Comparison of ENCODE assay signal across 8 cellular contexts in the genomic region with DNA sequence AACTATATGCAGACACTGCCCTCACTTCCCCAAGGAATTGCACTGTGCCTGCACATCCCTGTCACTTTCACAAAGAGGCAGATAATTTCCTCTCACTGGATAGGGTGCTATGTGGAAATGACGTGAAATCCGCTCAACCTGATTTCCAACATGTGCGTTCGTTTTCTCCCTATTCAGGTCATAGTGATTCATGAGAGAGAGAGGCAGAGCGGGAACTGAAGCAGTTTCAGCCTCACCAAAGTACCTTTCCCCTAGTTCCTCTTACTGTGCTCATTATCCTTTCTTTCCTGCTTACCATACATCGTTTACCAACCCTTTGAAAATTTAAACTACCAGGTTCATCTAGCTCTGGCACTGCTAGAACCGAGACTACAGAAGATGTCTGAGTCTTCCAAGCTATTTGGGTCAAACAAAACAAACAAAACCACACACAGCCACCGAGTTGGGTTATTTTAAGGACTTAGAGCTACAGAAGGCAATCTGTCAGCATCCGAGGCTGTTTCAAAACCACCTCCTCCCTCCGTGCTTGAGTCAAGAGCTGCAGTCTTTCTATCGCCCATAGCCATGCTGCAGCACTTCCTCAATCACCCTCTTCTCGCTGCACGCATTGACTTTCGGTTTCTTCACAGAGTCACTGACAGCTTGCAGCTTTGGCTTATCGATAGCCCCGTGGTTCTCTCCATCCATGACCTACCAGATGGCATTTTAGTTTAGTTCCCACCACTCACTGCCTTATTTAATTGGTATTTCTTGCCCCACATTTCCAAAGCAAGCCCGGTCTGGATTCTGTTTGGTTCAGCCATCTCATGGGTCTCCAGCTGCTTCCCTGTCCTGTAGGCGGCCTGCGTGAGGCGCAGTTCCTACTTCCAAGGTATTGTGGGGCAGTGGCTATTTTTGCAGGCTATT.
DNase-seq lines count a peak whose midpoint lies in the region; ATAC-seq and TF ChIP-seq lines count a peak whose summit lies in the region.

No MANE protein-coding gene starts in this region.

- H3K4me1 ChIP-seq in liver (ENCODE audit: control insufficient read depth in 4 of 4, insufficient read depth in 4 of 4, low read length in 3 of 4): no peaks in the 10 kb centered on the region

- H2AFZ ChIP-seq in SU-DHL-6 (ENCODE audit: low read depth, low read length, severe bottlenecking): peak overlapping the region; percentile 74

- TF ChIP-seq CTCF in SU-DHL-6 (IDR thresholded peaks at IDR 0.05; ENCODE audit: insufficient read depth, low read length, poor library complexity, severe bottlenecking): no peak
- TF ChIP-seq CTCF in liver (IDR thresholded peaks at IDR 0.05; ENCODE audit: low read depth, low read length, missing input control): no peak

- TF ChIP-seq RAD21 in liver (IDR thresholded peaks at IDR 0.05): no peak

- peak; percentile 99 for ATAC-seq in GM21528 (IDR thresholded peaks at IDR 0.05; ENCODE audit: low FRiP score, unreplicated experiment)
- peak; percentile 95 for ATAC-seq in activated naive CD8-positive, alpha-beta T cell treated with anti-CD3 and anti-CD28 coated beads, Interleukin-2, amount 10 ng/mL, durations not matched to agents 7 days and 5 days (ENCODE audit: low read depth)

- no peak overlapping the region for H3K27ac ChIP-seq in SU-DHL-6 (ENCODE audit: low read depth, low read length)
- H3K27ac ChIP-seq in liver (ENCODE audit: low read depth in 1 of 2, low read length in 2 of 2): no peak overlapping the region

- peak overlapping the region; percentile 73 for H3K4me3 ChIP-seq in Jurkat, Clone E6-1 (ENCODE audit: low read length)
- H3K4me3 ChIP-seq in SU-DHL-6 (ENCODE audit: insufficient read depth, low read length, poor library complexity, severe bottlenecking): peak overlapping the region; percentile 56
- H3K4me3 ChIP-seq in liver (ENCODE audit: low read depth in 1 of 3, low read length in 3 of 3): peak overlapping the region in 2 of 3 donors; percentile 39

- peak overlapping the region; percentile 49 for H3K9ac ChIP-seq in SU-DHL-6 (ENCODE audit: low read length)
- no peak overlapping the region for H3K9ac ChIP-seq in liver (ENCODE audit: low read depth in 1 of 2, low read length in 2 of 2)

- H4K20me1 ChIP-seq in SU-DHL-6 (ENCODE audit: low read depth, low read length): no peaks in the 10 kb centered on the region

- H3K4me2 ChIP-seq in SU-DHL-6 (ENCODE audit: low read depth, low read length, poor library complexity, severe bottlenecking): peak overlapping the region; percentile 58

- H3K36me3 ChIP-seq in SU-DHL-6 (ENCODE audit: low read length) (no peaks in the 10 kb centered on the region), liver (ENCODE audit: control insufficient read depth in 4 of 4, insufficient read depth in 3 of 4, low read depth in 1 of 4, low read length in 3 of 4) (no peaks in the 10 kb centered on the region)

- H3K9me2 ChIP-seq in SU-DHL-6 (replicated peaks; ENCODE audit: insufficient read depth, low read length): no peaks in the 10 kb centered on the region

- peaks cover 3% of the 10 kb centered on the region for H3K27me3 Mint-ChIP-seq in activated naive CD8-positive, alpha-beta T cell treated with anti-CD3 and anti-CD28 coated beads, Interleukin-2, amount 10 ng/mL, durations not matched to agents 7 days and 5 days

- WGBS in liver: 60% methylated on average over 20 of the region's 20 CpGs

- H3K36me3 Mint-ChIP-seq in activated naive CD8-positive, alpha-beta T cell treated with anti-CD3 and anti-CD28 coated beads, Interleukin-2, amount 10 ng/mL, durations not matched to agents 7 days and 5 days: no peaks in the 10 kb centered on the region

- H3K27me3 ChIP-seq in SU-DHL-6 (ENCODE audit: low read length) (no peaks in the 10 kb centered on the region), liver (ENCODE audit: control insufficient read depth in 4 of 4, insufficient read depth in 4 of 4, low read length in 3 of 4) (no peaks in the 10 kb centered on the region)

- DNase-seq in DMS79 treated with DMSO at 0.1 percent for 48 hours (lab: John Stamatoyannopoulos, UW) (peak; percentile 65), NCI-H1436 treated with DMSO at 0.1 percent for 48 hours (lab: John Stamatoyannopoulos, UW) (no peak)
- DNase-seq in Jurkat, Clone E6-1 (ENCODE audit: low read depth, low spot score): peak; percentile 78
- DNase-seq in activated naive CD8-positive, alpha-beta T cell treated with anti-CD3 and anti-CD28 coated beads, Interleukin-2, amount 10 ng/mL, durations not matched to agents 7 days and 5 days: peak; percentile 63
- DNase-seq in stimulated activated CD8-positive, alpha-beta memory T cell treated with anti-CD3 and anti-CD28 coated beads, Interleukin-2, amount 100 ng/mL, for 1 hour (ENCODE audit: low read depth in 2 of 2): peak; percentile 23 to 47

- peaks cover 13% of the 10 kb centered on the region for H3K4me1 Mint-ChIP-seq in activated naive CD8-positive, alpha-beta T cell treated with anti-CD3 and anti-CD28 coated beads, Interleukin-2, amount 10 ng/mL, durations not matched to agents 7 days and 5 days

- POLR2A ChIA-PET in activated naive CD8-positive, alpha-beta T cell treated with anti-CD3 and anti-CD28 coated beads, Interleukin-2, amount 10 ng/mL, durations not matched to agents 7 days and 5 days (lab: Charles Lee): no interaction called here

- H3K9me3 Mint-ChIP-seq in activated naive CD8-positive, alpha-beta T cell treated with anti-CD3 and anti-CD28 coated beads, Interleukin-2, amount 10 ng/mL, durations not matched to agents 7 days and 5 days: no peaks in the 10 kb centered on the region

- H3K4me3 Mint-ChIP-seq in activated naive CD8-positive, alpha-beta T cell treated with anti-CD3 and anti-CD28 coated beads, Interleukin-2, amount 10 ng/mL, durations not matched to agents 7 days and 5 days: peak overlapping the region; percentile 90

- no peaks in the 10 kb centered on the region for H3K9me3 ChIP-seq in SU-DHL-6 (ENCODE audit: insufficient read depth, low read length)
- no peaks in the 10 kb centered on the region for H3K9me3 ChIP-seq in liver (ENCODE audit: control insufficient read depth in 4 of 4, low read length in 3 of 4)

- no peaks in the 10 kb centered on the region for H3K79me2 ChIP-seq in SU-DHL-6 (ENCODE audit: insufficient read depth, low read length)

- peak overlapping the region; percentile 92 for H3K27ac Mint-ChIP-seq in activated naive CD8-positive, alpha-beta T cell treated with anti-CD3 and anti-CD28 coated beads, Interleukin-2, amount 10 ng/mL, durations not matched to agents 7 days and 5 days

- H3F3A ChIP-seq in SU-DHL-6 (ENCODE audit: insufficient read depth): no peaks in the 10 kb centered on the region

TF ChIP-seq in liver, 16 proteins besides CTCF, POLR2A, EP300 and RAD21 (continues in another document):
- TF ChIP-seq SP1 (IDR thresholded peaks at IDR 0.05) (no peak), NR2F2 (IDR thresholded peaks at IDR 0.05) (no peak), RXRA (IDR thresholded peaks at IDR 0.05) (no peak), EGR1 (IDR thresholded peaks at IDR 0.05; ENCODE audit: low read depth in 2 of 2) (no peak), FOXA2 (IDR thresholded peaks at IDR 0.05) (no peak), GABPA (IDR thresholded peaks at IDR 0.05 in 1 of 2, conservative IDR thresholded peaks at IDR 0.05 in 1 of 2) (no peak), TAF1 (conservative IDR thresholded peaks at IDR 0.05) (no peak), FOXA1 (IDR thresholded peaks at IDR 0.05) (no peak), HNF4G (IDR thresholded peaks at IDR 0.05) (no peak), JUND (IDR thresholded peaks at IDR 0.05) (no peak)
- TF ChIP-seq, protein P1, sequence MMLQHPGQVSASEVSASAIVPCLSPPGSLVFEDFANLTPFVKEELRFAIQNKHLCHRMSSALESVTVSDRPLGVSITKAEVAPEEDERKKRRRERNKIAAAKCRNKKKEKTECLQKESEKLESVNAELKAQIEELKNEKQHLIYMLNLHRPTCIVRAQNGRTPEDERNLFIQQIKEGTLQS (IDR thresholded peaks at IDR 0.05): no peak
- TF ChIP-seq, protein P2, sequence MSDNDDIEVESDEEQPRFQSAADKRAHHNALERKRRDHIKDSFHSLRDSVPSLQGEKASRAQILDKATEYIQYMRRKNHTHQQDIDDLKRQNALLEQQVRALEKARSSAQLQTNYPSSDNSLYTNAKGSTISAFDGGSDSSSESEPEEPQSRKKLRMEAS (IDR thresholded peaks at IDR 0.05): no peak
- TF ChIP-seq, protein P3, sequence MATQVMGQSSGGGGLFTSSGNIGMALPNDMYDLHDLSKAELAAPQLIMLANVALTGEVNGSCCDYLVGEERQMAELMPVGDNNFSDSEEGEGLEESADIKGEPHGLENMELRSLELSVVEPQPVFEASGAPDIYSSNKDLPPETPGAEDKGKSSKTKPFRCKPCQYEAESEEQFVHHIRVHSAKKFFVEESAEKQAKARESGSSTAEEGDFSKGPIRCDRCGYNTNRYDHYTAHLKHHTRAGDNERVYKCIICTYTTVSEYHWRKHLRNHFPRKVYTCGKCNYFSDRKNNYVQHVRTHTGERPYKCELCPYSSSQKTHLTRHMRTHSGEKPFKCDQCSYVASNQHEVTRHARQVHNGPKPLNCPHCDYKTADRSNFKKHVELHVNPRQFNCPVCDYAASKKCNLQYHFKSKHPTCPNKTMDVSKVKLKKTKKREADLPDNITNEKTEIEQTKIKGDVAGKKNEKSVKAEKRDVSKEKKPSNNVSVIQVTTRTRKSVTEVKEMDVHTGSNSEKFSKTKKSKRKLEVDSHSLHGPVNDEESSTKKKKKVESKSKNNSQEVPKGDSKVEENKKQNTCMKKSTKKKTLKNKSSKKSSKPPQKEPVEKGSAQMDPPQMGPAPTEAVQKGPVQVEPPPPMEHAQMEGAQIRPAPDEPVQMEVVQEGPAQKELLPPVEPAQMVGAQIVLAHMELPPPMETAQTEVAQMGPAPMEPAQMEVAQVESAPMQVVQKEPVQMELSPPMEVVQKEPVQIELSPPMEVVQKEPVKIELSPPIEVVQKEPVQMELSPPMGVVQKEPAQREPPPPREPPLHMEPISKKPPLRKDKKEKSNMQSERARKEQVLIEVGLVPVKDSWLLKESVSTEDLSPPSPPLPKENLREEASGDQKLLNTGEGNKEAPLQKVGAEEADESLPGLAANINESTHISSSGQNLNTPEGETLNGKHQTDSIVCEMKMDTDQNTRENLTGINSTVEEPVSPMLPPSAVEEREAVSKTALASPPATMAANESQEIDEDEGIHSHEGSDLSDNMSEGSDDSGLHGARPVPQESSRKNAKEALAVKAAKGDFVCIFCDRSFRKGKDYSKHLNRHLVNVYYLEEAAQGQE (IDR thresholded peaks at IDR 0.05): no peak
